8 cellular contexts compared by ENCODE assay signal in the genomic region with DNA sequence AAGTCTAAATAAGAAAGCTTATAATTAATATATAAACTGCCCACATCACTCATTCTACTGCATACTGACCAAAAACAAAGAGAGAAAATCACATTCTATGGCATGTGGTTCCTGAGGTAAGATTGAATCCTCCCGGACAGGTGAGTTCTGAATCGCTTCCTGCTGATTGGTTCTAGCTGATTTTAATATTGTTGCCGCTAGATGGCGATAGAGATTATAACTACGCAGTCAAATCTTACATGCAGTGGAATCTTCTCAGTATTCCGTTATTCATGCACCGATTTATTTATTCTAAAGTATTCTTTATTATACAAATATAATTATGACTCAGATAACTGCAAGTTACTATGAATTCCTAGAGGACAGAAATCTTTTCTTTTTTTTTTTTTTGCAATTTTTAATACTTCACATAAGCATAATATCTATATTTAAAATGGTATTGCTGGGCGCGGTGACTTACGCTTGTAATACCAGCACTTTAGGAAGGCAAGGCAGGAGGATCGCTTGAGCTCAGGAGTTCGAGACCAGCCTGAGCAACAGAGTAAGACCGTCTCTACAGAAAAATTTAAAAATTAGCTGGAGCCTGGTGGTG. TPM values are rescaled to one million over a fixed set of nuclear protein-coding genes. Genes with fewer than 3 reads are reported as not detected.
A peak's percentile ranks its signal among the peaks of the same experiment; 100 is the strongest.
DNase-seq lines count a peak whose midpoint lies in the region; ATAC-seq and FAIRE-seq lines count a peak whose summit lies in the region.

No MANE protein-coding gene starts in this region.

- peak; percentile 93 for FAIRE-seq in small intestine (lab: Jason Lieb, UNC)

- no peaks in the 10 kb centered on the region for H3K9me3 ChIP-seq in small intestine (ENCODE audit: control insufficient read depth, low read depth)

- ATAC-seq in GM19372 (IDR thresholded peaks at IDR 0.05; ENCODE audit: low read depth, unreplicated experiment) (peak; percentile 86), HG03439 (IDR thresholded peaks at IDR 0.05; ENCODE audit: unreplicated experiment) (peak; percentile 90), left ventricle myocardium superior (peak; percentile 59)

- DNase-seq in DMS79 treated with DMSO at 0.1 percent for 48 hours (lab: John Stamatoyannopoulos, UW) (peak; percentile 30), NCI-H345 (lab: John Stamatoyannopoulos, UW) (peak; percentile 85), amniotic epithelial cell (ENCODE audit: low read depth) (peak; percentile 58), left ventricle myocardium superior (no peak), small intestine (peak; percentile 73), mesenteric fat pad (ENCODE audit: low spot score) (no peak)

- no peaks in the 10 kb centered on the region for H3K36me3 ChIP-seq in small intestine (ENCODE audit: control insufficient read depth in 2 of 2, insufficient read depth in 2 of 2, low read length in 2 of 2)

- no peaks in the 10 kb centered on the region for H3K27me3 ChIP-seq in small intestine (ENCODE audit: control insufficient read depth in 2 of 2, insufficient read depth in 2 of 2, low read length in 2 of 2)

- H3K4me3 ChIP-seq in small intestine (ENCODE audit: low read depth in 1 of 2, low read length in 2 of 2) = no peak overlapping the region

- WGBS in small intestine, 3 donors = 29 to 32% (median 31%) methylated on average over 13 of the region's 13 CpGs

- intact Hi-C loops in left ventricle myocardium superior (cut with micrococcal nuclease) = loop anchor here (2.0 to 10.0 kb wide), 2 partner anchors 351 to 679 kb away; no protein-coding TSS in a partner anchor

- no peaks in the 10 kb centered on the region for H3K4me1 ChIP-seq in small intestine (ENCODE audit: control insufficient read depth in 2 of 2, insufficient read depth in 1 of 2, low read depth in 1 of 2, low read length in 1 of 2)

- no peak overlapping the region for H3K27ac ChIP-seq in small intestine (ENCODE audit: low read depth in 1 of 2, low read length in 1 of 2)

RNA-seq across cellular contexts. Expression of a gene that starts 24.2 kb away (rescaled TPM):
- total RNA-seq in left ventricle myocardium superior (120 TPM), mesenteric fat pad (53.4 TPM)
- 10 to 100 TPM in 1 of 3 donors, 1 to 10 TPM in 2; 4.7 to 16.1 (median 5.4) TPM for polyA plus RNA-seq in small intestine

Comparison
In these comparisons a context has a peak if more than half of its experiments do, and no peak if none do; other contexts are left out.
1. DNase-seq: peak in DMS79 treated with DMSO at 0.1 percent for 48 hours (single experiment), NCI-H345 (single experiment), amniotic epithelial cell (single experiment) and small intestine (single experiment); none in left ventricle myocardium superior (single experiment) and mesenteric fat pad (single experiment).
2. Peak in every context shown above with its lines, with median percentiles within 50 percentile points of each other: ATAC-seq.